In the genomic region with DNA sequence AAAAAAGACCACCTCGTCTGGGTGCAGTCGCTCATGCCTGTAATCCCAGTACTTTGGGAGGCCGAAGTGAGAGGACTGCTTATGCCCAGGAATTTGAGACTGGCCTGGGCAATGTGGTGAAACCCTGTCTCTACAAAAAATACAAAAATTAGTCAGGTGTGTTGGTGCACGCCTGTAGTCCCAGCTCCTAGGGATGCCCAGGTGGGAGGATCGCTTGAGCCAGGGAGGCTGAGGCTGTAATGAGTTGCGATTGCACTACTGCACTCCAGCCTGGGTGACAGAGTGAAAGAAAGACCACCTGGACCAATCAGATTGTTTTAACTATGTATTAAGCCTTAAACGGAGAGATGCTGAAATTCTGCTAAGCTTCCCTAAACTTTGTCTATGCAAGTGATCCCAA, we compare ENCODE assay signal across 7 cellular contexts.
A peak's percentile ranks its signal among the peaks of the same experiment; 100 is the strongest.
DNase-seq lines count a peak whose midpoint lies in the region; ATAC-seq and TF ChIP-seq lines count a peak whose summit lies in the region.
"Not testable (repeated sequence)": the region's sequence is repeated elsewhere in the genome, so short reads cannot be mapped to it uniquely, and the experiment has no call there.

No MANE protein-coding gene starts in this region.

- not testable (repeated sequence) for H4K20me1 ChIP-seq in H9 (ENCODE audit: control insufficient read depth, insufficient read depth, insufficient read length)

- not testable (repeated sequence) for H3K18ac ChIP-seq in H9 (ENCODE audit: insufficient read length, low read depth, low read length)

- TF ChIP-seq EP300 in sigmoid colon (IDR thresholded peaks at IDR 0.05) = not testable (repeated sequence)

- not testable (repeated sequence) for H2BK15ac ChIP-seq in H9 (ENCODE audit: low read depth, low read length)

- POLR2A ChIA-PET in naive thymus-derived CD4-positive, alpha-beta T cell (lab: Charles Lee) = interaction anchor here (0.8 to 2.8 kb wide), 5 partner anchors 77 to 349 kb away, joined by 3 to 35 read pairs (median 32); a partner anchor contains a TSS

- not testable (repeated sequence) for H2BK120ac ChIP-seq in H9 (ENCODE audit: low read depth, low read length, poor library complexity, severe bottlenecking)

- peak overlapping the region; percentile 44 for H3K9ac ChIP-seq in H9 (ENCODE audit: extremely low read depth, insufficient read length, low read length)

- H2AK5ac ChIP-seq in H9 (ENCODE audit: insufficient read length, low read length) = not testable (repeated sequence)

- not testable (repeated sequence) for H4K5ac ChIP-seq in H9 (ENCODE audit: insufficient read length, low read depth, low read length)

- not testable (repeated sequence) for H3K36me3 ChIP-seq in left ventricle myocardium inferior; naive thymus-derived CD4-positive, alpha-beta T cell (ENCODE audit: control insufficient read depth in 2 of 3, insufficient read depth in 3 of 3, low read length in 3 of 3); sigmoid colon

- not testable (repeated sequence) for H2AFZ ChIP-seq in H9 (ENCODE audit: low read length)

- H4K8ac ChIP-seq in H9 (replicated peaks; ENCODE audit: insufficient read length, low read depth, low read length) = not testable (repeated sequence)

- not testable (repeated sequence) for H3K9me3 ChIP-seq in H9 (ENCODE audit: control insufficient read depth, low read depth, low read length); left ventricle myocardium inferior (replicated peaks); naive thymus-derived CD4-positive, alpha-beta T cell (ENCODE audit: control insufficient read depth in 2 of 3, low read length in 3 of 3); sigmoid colon

- not testable (repeated sequence) for H3K56ac ChIP-seq in H9 (ENCODE audit: insufficient read length, low read depth, low read length)

- H4K91ac ChIP-seq in H9 (ENCODE audit: insufficient read length, low read depth, low read length) = not testable (repeated sequence)

- not testable (repeated sequence) for H3K36me3 Mint-ChIP-seq in H9 (ENCODE audit: insufficient read depth in 1 of 3, low read depth in 3 of 3); activated T-cell treated with anti-CD3 and anti-CD28 coated beads, Interleukin-2, amount 50 U/mL, for 4 hours (ENCODE audit: insufficient read depth); naive thymus-derived CD4-positive, alpha-beta T cell
- peaks cover 13% of the 10 kb centered on the region for H3K36me3 Mint-ChIP-seq in central memory CD8-positive, alpha-beta T cell (ENCODE audit: insufficient read depth)

- H3K4me3 Mint-ChIP-seq in H9 = peak overlapping the region; percentile 93 to 94
- H3K4me3 Mint-ChIP-seq in activated T-cell treated with anti-CD3 and anti-CD28 coated beads, Interleukin-2, amount 50 U/mL, for 4 hours = peak overlapping the region; percentile 92
- peak overlapping the region; percentile 89 for H3K4me3 Mint-ChIP-seq in central memory CD8-positive, alpha-beta T cell
- H3K4me3 Mint-ChIP-seq in naive thymus-derived CD4-positive, alpha-beta T cell = peak overlapping the region; percentile 88 to 100 (median 96)

- H3K23me2 ChIP-seq in H9 (ENCODE audit: insufficient read length, low read depth, low read length, poor library complexity, severe bottlenecking) = not testable (repeated sequence)

- DNase-seq in H9; activated T-cell treated with anti-CD3 and anti-CD28 coated beads, Interleukin-2, amount 50 U/mL, for 4 hours; central memory CD8-positive, alpha-beta T cell (ENCODE audit: low spot score in 2 of 2); left ventricle myocardium inferior; naive thymus-derived CD4-positive, alpha-beta T cell: not testable (repeated sequence)
- peak; percentile 20 for DNase-seq in sigmoid colon

- H3K27ac ChIP-seq in H9 (ENCODE audit: insufficient read length, low read depth, low read length); naive thymus-derived CD4-positive, alpha-beta T cell (ENCODE audit: low read depth, low read length): not testable (repeated sequence)
- peak overlapping the region; percentile 93 for H3K27ac ChIP-seq in left ventricle myocardium inferior (replicated peaks)
- peak overlapping the region in 3 of 4 donors; percentile 92 to 96 (median 94) for H3K27ac ChIP-seq in sigmoid colon

- CTCF ChIA-PET in naive thymus-derived CD4-positive, alpha-beta T cell (lab: Charles Lee) = interaction anchor here (2.4 kb wide), 1 partner anchor 79 kb away, joined by 7 read pairs; no protein-coding TSS in a partner anchor

- WGBS in H9 (ENCODE audit: extremely low coverage, insufficient read length, low lambda C conversion rate) = no CpG with 5 or more reads among the region's 7 CpGs
- WGBS in sigmoid colon, 2 donors = 67 to 76% methylated on average over 7 of the region's 7 CpGs

- H3K27ac Mint-ChIP-seq in H9 = not testable (repeated sequence)
- peak overlapping the region; percentile 57 for H3K27ac Mint-ChIP-seq in central memory CD8-positive, alpha-beta T cell (ENCODE audit: low read depth)
- peak overlapping the region; percentile 98 to 100 (median 100) for H3K27ac Mint-ChIP-seq in naive thymus-derived CD4-positive, alpha-beta T cell

- not testable (repeated sequence) for H3K14ac ChIP-seq in H9 (ENCODE audit: insufficient read depth, low read length)

- H3T11ph ChIP-seq in H9 (ENCODE audit: low read length) = not testable (repeated sequence)

- H2BK20ac ChIP-seq in H9 (ENCODE audit: low read depth, low read length, poor library complexity, severe bottlenecking) = not testable (repeated sequence)

- H3K79me1 ChIP-seq in H9 (ENCODE audit: insufficient read depth, low read depth, low read length, poor library complexity, severe bottlenecking) = not testable (repeated sequence)

- not testable (repeated sequence) for H3K4me1 ChIP-seq in H9 (ENCODE audit: insufficient read depth, low read length)
- H3K4me1 ChIP-seq in left ventricle myocardium inferior (peaks cover 23% of the 10 kb centered on the region), sigmoid colon (peaks cover 0 to 19% (median 14%) of the 10 kb centered on the region in 4 donors)
- peaks cover 5 to 11% of the 10 kb centered on the region in 2 donors for H3K4me1 ChIP-seq in naive thymus-derived CD4-positive, alpha-beta T cell (ENCODE audit: control insufficient read depth in 2 of 2, insufficient read depth in 2 of 2, low read length in 2 of 2)

- TF ChIP-seq POLR2A in Raji (IDR thresholded peaks at IDR 0.05; ENCODE audit: insufficient read depth, low read depth, low read length) = 0 out of 2 replicates have a peak, but pooled peaks have one; percentile 9
- not testable (repeated sequence) for TF ChIP-seq POLR2A in sigmoid colon (IDR thresholded peaks at IDR 0.05)

- peaks cover 29 to 36% of the 10 kb centered on the region in 2 experiments for H3K4me1 Mint-ChIP-seq in H9
- H3K4me1 Mint-ChIP-seq in activated T-cell treated with anti-CD3 and anti-CD28 coated beads, Interleukin-2, amount 50 U/mL, for 4 hours (ENCODE audit: low read depth) = peaks cover 26% of the 10 kb centered on the region
- H3K4me1 Mint-ChIP-seq in central memory CD8-positive, alpha-beta T cell = peaks cover 18% of the 10 kb centered on the region
- H3K4me1 Mint-ChIP-seq in naive thymus-derived CD4-positive, alpha-beta T cell = peaks cover 10 to 29% (median 26%) of the 10 kb centered on the region in 7 donors

- H3K4me2 ChIP-seq in H9 (ENCODE audit: insufficient read depth, insufficient read length, low read length) = peak overlapping the region; percentile 32

- intact Hi-C loops in left ventricle myocardium inferior (cut with micrococcal nuclease) = not testable (repeated sequence)
- intact Hi-C loops in naive thymus-derived CD4-positive, alpha-beta T cell (cut with micrococcal nuclease) = loop anchor here (5.0 to 10.0 kb wide), 4 partner anchors 459 to 1469 kb away; a partner anchor contains a TSS
- intact Hi-C loops in sigmoid colon (cut with DNase I) = loop anchor here (5.0 to 10.0 kb wide), 3 partner anchors 79 to 189 kb away; a partner anchor contains a TSS

- H3K27me3 ChIP-seq in H9 (ENCODE audit: insufficient read depth, low read length); left ventricle myocardium inferior (ENCODE audit: low read depth); naive thymus-derived CD4-positive, alpha-beta T cell (ENCODE audit: control insufficient read depth in 2 of 2, insufficient read depth in 2 of 2, low read length in 2 of 2); sigmoid colon: not testable (repeated sequence)

- H3K23ac ChIP-seq in H9 (ENCODE audit: insufficient read length, low read depth, low read length) = not testable (repeated sequence)

- H3K9me3 Mint-ChIP-seq in H9; activated T-cell treated with anti-CD3 and anti-CD28 coated beads, Interleukin-2, amount 50 U/mL, for 4 hours; central memory CD8-positive, alpha-beta T cell; naive thymus-derived CD4-positive, alpha-beta T cell: not testable (repeated sequence)

- ATAC-seq in activated T-cell treated with anti-CD3 and anti-CD28 coated beads, Interleukin-2, amount 50 U/mL, for 4 hours; central memory CD8-positive, alpha-beta T cell (replicated peaks; ENCODE audit: extremely low read depth, poor library complexity, severe bottlenecking); naive thymus-derived CD4-positive, alpha-beta T cell: not testable (repeated sequence)

- TF ChIP-seq CTCF in H9 (conservative IDR thresholded peaks at IDR 0.05); left ventricle myocardium inferior (IDR thresholded peaks at IDR 0.05; ENCODE audit: borderline replicate concordance); sigmoid colon (IDR thresholded peaks at IDR 0.05): not testable (repeated sequence)

- H3K4ac ChIP-seq in H9 (ENCODE audit: low read depth, low read length) = not testable (repeated sequence)

- H2BK5ac ChIP-seq in H9 (ENCODE audit: insufficient read length, low read length) = not testable (repeated sequence)

- not testable (repeated sequence) for H3K79me2 ChIP-seq in H9 (ENCODE audit: insufficient read depth, low read length)

- H3K27me3 Mint-ChIP-seq in H9 (ENCODE audit: low read depth); activated T-cell treated with anti-CD3 and anti-CD28 coated beads, Interleukin-2, amount 50 U/mL, for 4 hours (ENCODE audit: low read depth); central memory CD8-positive, alpha-beta T cell; naive thymus-derived CD4-positive, alpha-beta T cell: not testable (repeated sequence)

- H2BK12ac ChIP-seq in H9 (ENCODE audit: insufficient read length, low read depth, low read length) = not testable (repeated sequence)

- H3K4me3 ChIP-seq in left ventricle myocardium inferior = peak overlapping the region; percentile 91
- peak overlapping the region; percentile 99 for H3K4me3 ChIP-seq in naive thymus-derived CD4-positive, alpha-beta T cell (ENCODE audit: low read length)
- peak overlapping the region in 1 of 4 donors; percentile 87 for H3K4me3 ChIP-seq in sigmoid colon
